15 cellular contexts compared by ENCODE assay signal in genomic region chr20:43490038-43490437, GRCh38. TPM values are rescaled to one million over a fixed set of nuclear protein-coding genes. Genes with fewer than 3 reads are reported as not detected.
DNase-seq lines count a peak whose midpoint lies in the region; ATAC-seq and TF ChIP-seq lines count a peak whose summit lies in the region.
"Had no signal": no experiment of that assay in that cellular context is flagged by ENCODE, and none has a peak within 500 bp of the region (broad histone marks: within the 10 kb centered on the region; RNA-seq: fewer than 3 reads in every experiment).

No MANE protein-coding gene starts in this region.

- H3K9ac ChIP-seq in IMR-90 (ENCODE audit: low read depth, low read length) (no peak overlapping the region), PC-3 (ENCODE audit: low read length) (no peak overlapping the region)
- H3K9ac ChIP-seq: BLaER1 treated with 17β-estradiol and CSF1 and Interleukin-3, amounts not matched to agents 10 nM and 100 nM had no signal

- H3K4me1 ChIP-seq in IMR-90 (ENCODE audit: control insufficient read depth, insufficient read depth, low read length), result peaks cover 1% of the 10 kb centered on the region; the same call in 1 of the 2 replicates
- H3K4me1 ChIP-seq in PC-3 (ENCODE audit: insufficient read depth, low read length), result peaks cover 5% of the 10 kb centered on the region; the same call in 1 of the 2 replicates
- H3K4me1 ChIP-seq: BE2C; BLaER1 treated with 17β-estradiol and CSF1 and Interleukin-3, amounts not matched to agents 10 nM and 100 nM; HAP-1 had no signal

- H3K27ac ChIP-seq in IMR-90 (ENCODE audit: insufficient read depth, low read length) (no peak overlapping the region), PC-3 (ENCODE audit: low read length) (no peak overlapping the region)
- H3K27ac ChIP-seq: BLaER1 treated with 17β-estradiol and CSF1 and Interleukin-3, amounts not matched to agents 10 nM and 100 nM had no signal

- H3K9me3 ChIP-seq in IMR-90 (ENCODE audit: control insufficient read depth, insufficient read depth, low read length) (no peaks in the 10 kb centered on the region), PC-3 (ENCODE audit: low read length) (no peaks in the 10 kb centered on the region)
- H3K9me3 ChIP-seq: BE2C, HAP-1 had no signal

- TF ChIP-seq CTCF in IMR-90 (conservative IDR thresholded peaks at IDR 0.05; ENCODE audit: low read depth, low read length) (no peak), PC-3 (conservative IDR thresholded peaks at IDR 0.05; ENCODE audit: low read depth, low read length) (no peak)

- no peak overlapping the region for H2AK5ac ChIP-seq in IMR-90 (ENCODE audit: low read depth, low read length)

- H2AK9ac ChIP-seq in IMR-90 (replicated peaks; ENCODE audit: low read depth, low read length, poor library complexity), result no peak overlapping the region

- TF ChIP-seq POLR2A in IMR-90 (IDR thresholded peaks at IDR 0.05; ENCODE audit: low read depth, low read length), result no peak

- ATAC-seq in IMR-90 (ENCODE audit: low read depth) (peak; percentile 81), PC-3 (no peak)

- H3K79me2 ChIP-seq in PC-3 (ENCODE audit: low read length), result no peaks in the 10 kb centered on the region

- H3K27me3 ChIP-seq in IMR-90 (ENCODE audit: control insufficient read depth, insufficient read depth, low read length), result peaks cover 3% of the 10 kb centered on the region
- H3K27me3 ChIP-seq in PC-3 (ENCODE audit: low read length), result no peaks in the 10 kb centered on the region
- H3K27me3 ChIP-seq: BE2C; BLaER1 treated with 17β-estradiol and CSF1 and Interleukin-3, amounts not matched to agents 10 nM and 100 nM had no signal

- CTCF ChIA-PET in IMR-90 (lab: Yijun Ruan, JAX), result no interaction called here
- CTCF ChIA-PET in PC-3 (lab: Charles Lee), result no interaction called here

- H3K18ac ChIP-seq in IMR-90 (ENCODE audit: low read depth, low read length), result no peak overlapping the region

- H3K4me3 ChIP-seq in IMR-90 (ENCODE audit: insufficient read depth, low read depth, low read length) (no peak overlapping the region), PC-3 (ENCODE audit: low read length) (no peak overlapping the region)
- H3K4me3 ChIP-seq: BLaER1 treated with 17β-estradiol and CSF1 and Interleukin-3, amounts not matched to agents 10 nM and 100 nM; HAP-1 had no signal

- no peak overlapping the region for H4K8ac ChIP-seq in IMR-90 (ENCODE audit: low read depth in 2 of 2, low read length in 2 of 2)

- H2BK20ac ChIP-seq in IMR-90 (ENCODE audit: low read depth, low read length), result no peak overlapping the region

- H2BK15ac ChIP-seq in IMR-90 (ENCODE audit: low read depth, low read length), result no peak overlapping the region

- no peak overlapping the region for H4K91ac ChIP-seq in IMR-90 (ENCODE audit: insufficient read depth, low read depth, low read length)

- POLR2A ChIA-PET in IMR-90 (lab: Charles Lee; ENCODE audit: unreplicated experiment) (no interaction called here), PC-3 (lab: Charles Lee; ENCODE audit: unreplicated experiment) (no interaction called here)

- H3K79me1 ChIP-seq in IMR-90 (ENCODE audit: low read depth in 1 of 2, low read length in 2 of 2), result no peaks in the 10 kb centered on the region

- H3K4me2 ChIP-seq in IMR-90 (ENCODE audit: low read depth, low read length), result no peak overlapping the region
- H3K4me2 ChIP-seq in PC-3 (ENCODE audit: low read length), result no peak overlapping the region
- H3K4me2 ChIP-seq: BLaER1 treated with 17β-estradiol and CSF1 and Interleukin-3, amounts not matched to agents 10 nM and 100 nM had no signal

- no peak overlapping the region for H2BK120ac ChIP-seq in IMR-90 (ENCODE audit: low read depth, low read length)

- no peak overlapping the region for H3K23ac ChIP-seq in IMR-90 (ENCODE audit: low read depth, low read length)

- in situ Hi-C loops in IMR-90 (cut with MboI; ENCODE audit: low sequenced_read_pairs), result no loop called here

- TF ChIP-seq RAD21 in IMR-90 (IDR thresholded peaks at IDR 0.05; ENCODE audit: low read length), result no peak

- H3K9me1 ChIP-seq in IMR-90 (ENCODE audit: insufficient read depth, low read length), result no peaks in the 10 kb centered on the region

- H4K5ac ChIP-seq in IMR-90 (ENCODE audit: low read depth, low read length), result no peak overlapping the region

- no peak overlapping the region for H3K14ac ChIP-seq in IMR-90 (replicated peaks; ENCODE audit: low read depth, low read length)

- DNase-seq in HCEC 1CT (peak; percentile 7), IMR-90 (peak; percentile 15), mesenteric fat pad (ENCODE audit: low spot score) (peak; percentile 12), EL (no peak), NCI-H146 (lab: John Stamatoyannopoulos, UW) (no peak), PC-3 (no peak)
- DNase-seq: AML-193; BE2C; CD4-positive, alpha-beta T cell; CD8-positive, alpha-beta memory T cell; DMS53; DMS79 treated with DMSO at 0.1 percent for 48 hours; GOT3 had no signal

- H3K9me2 ChIP-seq in PC-3 (replicated peaks; ENCODE audit: low read length), result no peaks in the 10 kb centered on the region

- dilution Hi-C loops in IMR-90 (cut with HindIII; ENCODE audit: low sequenced_read_pairs, unreplicated experiment), result no loop called here

- WGBS in IMR-90 (ENCODE audit: extremely low coverage in 2 of 2, insufficient read length in 1 of 2), 2 experiments, result 75% methylated on average over 1 of the region's 2 CpGs; no CpG with 5 or more reads in 1 of the 2 experiments

- no TSS peak for BruUV-seq in IMR-90 (replicated peaks; lab: Mats Ljungman, UMichigan)
- no TSS peak for BruUV-seq in PC-3 (replicated peaks; lab: Mats Ljungman, UMichigan)

- no peak overlapping the region for H2AFZ ChIP-seq in IMR-90 (replicated peaks; ENCODE audit: low read length, poor library complexity)
- no peak overlapping the region for H2AFZ ChIP-seq in PC-3 (ENCODE audit: low read length)

- no peak overlapping the region for H3K4ac ChIP-seq in IMR-90 (ENCODE audit: low read depth, low read length)

- H4K20me1 ChIP-seq in IMR-90 (ENCODE audit: insufficient read depth, low read length) (no peaks in the 10 kb centered on the region), PC-3 (ENCODE audit: low read length) (no peaks in the 10 kb centered on the region)
- H4K20me1 ChIP-seq: BLaER1 treated with 17β-estradiol and CSF1 and Interleukin-3, amounts not matched to agents 10 nM and 100 nM had no signal

- intact Hi-C loops in IMR-90 (cut with micrococcal nuclease) (no loop called here), PC-3 (cut with micrococcal nuclease) (no loop called here)

- H3K36me3 ChIP-seq in IMR-90 (ENCODE audit: control insufficient read depth, insufficient read depth, low read length), result no peaks in the 10 kb centered on the region
- no peaks in the 10 kb centered on the region for H3K36me3 ChIP-seq in PC-3 (ENCODE audit: low read depth, low read length)
- H3K36me3 ChIP-seq: BE2C, HAP-1 had no signal

- no peak overlapping the region for H2BK5ac ChIP-seq in IMR-90 (ENCODE audit: low read depth, low read length, poor library complexity, severe bottlenecking)

- no peak overlapping the region for H3K56ac ChIP-seq in IMR-90 (ENCODE audit: extremely low read depth, insufficient read depth, low read length)

- no peaks in the 10 kb centered on the region for H3F3A ChIP-seq in PC-3 (ENCODE audit: low read length, unreplicated experiment)

TF ChIP-seq in IMR-90, 13 proteins besides CTCF, POLR2A, EP300 and RAD21:
- TF ChIP-seq SMC3 (IDR thresholded peaks at IDR 0.05; ENCODE audit: low read depth, low read length) (no peak), RCOR1 (IDR thresholded peaks at IDR 0.05; ENCODE audit: insufficient replicate concordance, low read length) (no peak)

RNA-seq across cellular contexts. Expression of gene L3MBTL1, which starts 17.5 kb away (rescaled TPM):
- total RNA-seq in IMR-90 (2012; rRNA removed) (1.7 and 2.2 TPM in 2 replicates), mesenteric fat pad (8.4 TPM), PC-3 (2014; rRNA removed) (9.9 and 20.7 TPM in 2 replicates)
- 4.3 and 4.5 TPM in 2 replicates for polyA plus RNA-seq in IMR-90 (2012; rRNA removed)
- 1.1 TPM in 2 replicates for polyA plus RNA-seq in IMR-90 (2012; cell fraction: cytosol; rRNA removed)
- polyA plus RNA-seq in IMR-90 (2012; cell fraction: nucleus; rRNA removed; ENCODE audit: low replicate concordance), result 38.8 and 40.5 TPM in 2 replicates

RNA-seq across cellular contexts. Expression of gene SRSF6, which starts 32.3 kb away (rescaled TPM):
- 72.4 and 74.2 TPM in 2 replicates for total RNA-seq in IMR-90 (2012; rRNA removed)
- polyA plus RNA-seq in IMR-90 (2012; rRNA removed), result 116 and 134 TPM in 2 replicates
- polyA plus RNA-seq in IMR-90 (2012; cell fraction: cytosol; rRNA removed), result 27.8 and 48.5 TPM in 2 replicates
- polyA plus RNA-seq in IMR-90 (2012; cell fraction: nucleus; rRNA removed; ENCODE audit: low replicate concordance), result 79.1 and 499 TPM in 2 replicates
- total RNA-seq in mesenteric fat pad, result 99.8 TPM
- total RNA-seq in PC-3 (2014; rRNA removed), result 75.7 and 77.3 TPM in 2 replicates

Comparison
In these comparisons a context has a peak if more than half of its experiments do, and no peak if none do; other contexts are left out.
1. DNase-seq: peak in HCEC 1CT (single experiment), IMR-90 (single experiment) and mesenteric fat pad (single experiment); none in EL (single experiment), NCI-H146 (single experiment) and PC-3 (single experiment).